2 cellular contexts compared by ENCODE assay signal in genomic region chr2:94890234-94890633, GRCh38.
TF ChIP-seq lines count a peak whose summit lies in the region.

No MANE protein-coding gene starts in this region.

TF ChIP-seq in GM23338, 12 proteins besides CTCF, POLR2A, EP300 and RAD21 (continued from another document):
- TF ChIP-seq ZNF462 (CRISPR knock-in tag; IDR thresholded peaks at IDR 0.05): no peak

TF ChIP-seq in WTC11, 78 proteins besides CTCF, POLR2A, EP300 and RAD21 (continued from another document):
- no peak for TF ChIP-seq STAT6 (CRISPR knock-in tag; conservative IDR thresholded peaks at IDR 0.05; ENCODE audit: low read depth)
- no peak for TF ChIP-seq GTF2I (CRISPR knock-in tag; conservative IDR thresholded peaks at IDR 0.05)
- TF ChIP-seq TCF7 (CRISPR knock-in tag; IDR thresholded peaks at IDR 0.05; ENCODE audit: low read depth): no peak
- no peak for TF ChIP-seq SOX15 (CRISPR knock-in tag; IDR thresholded peaks at IDR 0.05)
- no peak for TF ChIP-seq MAX (CRISPR knock-in tag; IDR thresholded peaks at IDR 0.05)
- no peak for TF ChIP-seq HMGA2 (CRISPR knock-in tag; IDR thresholded peaks at IDR 0.05)
- TF ChIP-seq NFE2L1 (CRISPR knock-in tag; IDR thresholded peaks at IDR 0.05): no peak
- TF ChIP-seq ZBTB21 (CRISPR knock-in tag; IDR thresholded peaks at IDR 0.05; ENCODE audit: borderline replicate concordance): no peak
- no peak for TF ChIP-seq GRHL2 (CRISPR knock-in tag; IDR thresholded peaks at IDR 0.05; ENCODE audit: insufficient replicate concordance, severe bottlenecking)
- TF ChIP-seq ATF6 (CRISPR knock-in tag; IDR thresholded peaks at IDR 0.05): no peak
- TF ChIP-seq ZNF532 (CRISPR knock-in tag; IDR thresholded peaks at IDR 0.05; ENCODE audit: borderline replicate concordance): no peak
- TF ChIP-seq PREB (CRISPR knock-in tag; IDR thresholded peaks at IDR 0.05; ENCODE audit: borderline replicate concordance): no peak
- no peak for TF ChIP-seq IRF1 (CRISPR knock-in tag; IDR thresholded peaks at IDR 0.05)
